ENCODE assay signal across 15 cellular contexts in genomic region chr9:83972286-83972685, GRCh38. TPM values are rescaled to one million over a fixed set of nuclear protein-coding genes. Genes with fewer than 3 reads are reported as not detected.
DNase-seq lines count a peak whose midpoint lies in the region; ATAC-seq and TF ChIP-seq lines count a peak whose summit lies in the region.
"Had no signal": no experiment of that assay in that cellular context is flagged by ENCODE, and none has a peak within 500 bp of the region (broad histone marks: within the 10 kb centered on the region; RNA-seq: fewer than 3 reads in every experiment).

No MANE protein-coding gene starts in this region.

- POLR2A ChIA-PET in MCF 10A (lab: Yijun Ruan, JAX), result interaction anchor here (1.2 to 1.6 kb wide), 3 partner anchors 8 to 197 kb away, joined by 3 to 10 read pairs (median 4); partner anchors contain the start of gene KIF27

- no peak overlapping the region for H3K4me3 Mint-ChIP-seq in MCF 10A (ENCODE audit: unreplicated experiment)
- H3K4me3 Mint-ChIP-seq in stimulated activated naive CD8-positive, alpha-beta T cell treated with anti-CD3 and anti-CD28 coated beads, Interleukin-15, amount 100 ng/mL, for 72 hours, result no peak overlapping the region

- H3K4me1 ChIP-seq in breast epithelium, result peaks cover 0 to 10% of the 10 kb centered on the region in 2 donors
- peaks cover 12% of the 10 kb centered on the region for H3K4me1 ChIP-seq in RWPE2 (ENCODE audit: insufficient read depth, poor library complexity, severe bottlenecking)
- peaks cover 4 to 61% (median 11%) of the 10 kb centered on the region in 4 donors for H3K4me1 ChIP-seq in tibial nerve

- no peak overlapping the region for H3K27ac ChIP-seq in breast epithelium
- peak overlapping the region; percentile 0 for H3K27ac ChIP-seq in RWPE2 (ENCODE audit: poor library complexity, severe bottlenecking)
- no peak overlapping the region for H3K27ac ChIP-seq in tibial nerve
- H3K27ac ChIP-seq: gastrocnemius medialis, parathyroid adenoma, thoracic aorta had no signal

- H3K27ac Mint-ChIP-seq in MCF 10A (ENCODE audit: low read depth, unreplicated experiment), result no peak overlapping the region
- H3K27ac Mint-ChIP-seq in stimulated activated naive CD8-positive, alpha-beta T cell treated with anti-CD3 and anti-CD28 coated beads, Interleukin-15, amount 100 ng/mL, for 72 hours, result peak overlapping the region; percentile 33 to 92

- TF ChIP-seq POLR2A in breast epithelium (IDR thresholded peaks at IDR 0.05), result no peak
- TF ChIP-seq POLR2A in tibial nerve (IDR thresholded peaks at IDR 0.05), result no peak

- no TSS peak for BruUV-seq in MCF 10A (replicated peaks; lab: Mats Ljungman, UMichigan)

- CTCF ChIA-PET in MCF 10A (lab: Yijun Ruan, JAX), result interaction anchor here (0.7 to 1.1 kb wide), 2 partner anchors 51 to 289 kb away, joined by 3 read pairs; partner anchors contain the start of gene KIF27

- TF ChIP-seq EP300 in tibial nerve (IDR thresholded peaks at IDR 0.05), result no peak

- DNase-seq in MCF 10A (ENCODE audit: unreplicated experiment) (peak; percentile 47), breast epithelium (ENCODE audit: low spot score in 2 of 2) (no peak), RWPE2 (ENCODE audit: low spot score) (no peak), NCI-H2029 treated with DMSO at 0.1 percent for 48 hours (lab: John Stamatoyannopoulos, UW) (no peak), NCI-H1048 (lab: John Stamatoyannopoulos, UW) (no peak), tibial nerve (ENCODE audit: low spot score in 2 of 2) (no peak)
- DNase-seq in stimulated activated naive CD8-positive, alpha-beta T cell treated with anti-CD3 and anti-CD28 coated beads, Interleukin-15, amount 100 ng/mL, for 72 hours, result no peak
- DNase-seq: activated CD8-positive, alpha-beta memory T cell treated with anti-CD3 and anti-CD28 coated beads, Interleukin-2, amount 50 U/mL, for 48 hours; DMS53; effector memory CD4-positive, alpha-beta T cell; gastrocnemius medialis had no signal

- H3K4me3 ChIP-seq in breast epithelium (no peak overlapping the region), RWPE2 (ENCODE audit: severe bottlenecking) (no peak overlapping the region), tibial nerve (no peak overlapping the region)
- H3K4me3 ChIP-seq: gastrocnemius medialis, thoracic aorta had no signal

- H3K36me3 Mint-ChIP-seq in MCF 10A (ENCODE audit: insufficient read depth, unreplicated experiment), result peaks cover 100% of the 10 kb centered on the region

- peaks cover 28% of the 10 kb centered on the region for H3K4me1 Mint-ChIP-seq in MCF 10A (ENCODE audit: insufficient read depth, unreplicated experiment)
- H3K4me1 Mint-ChIP-seq in stimulated activated naive CD8-positive, alpha-beta T cell treated with anti-CD3 and anti-CD28 coated beads, Interleukin-15, amount 100 ng/mL, for 72 hours, result peaks cover 68% of the 10 kb centered on the region

- H3K9me3 Mint-ChIP-seq in MCF 10A (ENCODE audit: unreplicated experiment), result no peaks in the 10 kb centered on the region
- H3K9me3 Mint-ChIP-seq in stimulated activated naive CD8-positive, alpha-beta T cell treated with anti-CD3 and anti-CD28 coated beads, Interleukin-15, amount 100 ng/mL, for 72 hours, result no peaks in the 10 kb centered on the region

- H3K9me3 ChIP-seq in breast epithelium, result no peaks in the 10 kb centered on the region
- no peaks in the 10 kb centered on the region for H3K9me3 ChIP-seq in RWPE2 (ENCODE audit: severe bottlenecking)
- no peaks in the 10 kb centered on the region for H3K9me3 ChIP-seq in tibial nerve
- H3K9me3 ChIP-seq: gastrocnemius medialis, thoracic aorta had no signal

- H3K27me3 ChIP-seq in breast epithelium (no peaks in the 10 kb centered on the region), RWPE2 (ENCODE audit: insufficient read depth, poor library complexity, severe bottlenecking) (no peaks in the 10 kb centered on the region), tibial nerve (no peaks in the 10 kb centered on the region)
- H3K27me3 ChIP-seq: gastrocnemius medialis had no signal

- peaks cover 15% of the 10 kb centered on the region for H3K36me3 ChIP-seq in breast epithelium
- peaks cover 100% of the 10 kb centered on the region for H3K36me3 ChIP-seq in RWPE2 (ENCODE audit: low read depth)
- H3K36me3 ChIP-seq in tibial nerve, result peaks cover 28 to 95% (median 43%) of the 10 kb centered on the region in 3 donors

- WGBS in tibial nerve, 2 donors, result 81 to 82% methylated on average over 2 of the region's 2 CpGs

- TF ChIP-seq CTCF in MCF 10A (IDR thresholded peaks at IDR 0.05; ENCODE audit: unreplicated experiment), result no peak
- no peak for TF ChIP-seq CTCF in breast epithelium (IDR thresholded peaks at IDR 0.05)
- TF ChIP-seq CTCF in RWPE2 (IDR thresholded peaks at IDR 0.05; ENCODE audit: poor library complexity, severe bottlenecking), result no peak
- no peak for TF ChIP-seq CTCF in tibial nerve (IDR thresholded peaks at IDR 0.05)

- intact Hi-C loops in MCF 10A (cut with micrococcal nuclease), result no loop called here
- intact Hi-C loops in breast epithelium (cut with DNase I; ENCODE audit: low total_unique reads), result no loop called here

- peak; percentile 40; the same call in 1 of the 3 replicates for ATAC-seq in RWPE2 (ENCODE audit: low read depth)
- ATAC-seq in esophagus mucosa, result peak; percentile 72
- ATAC-seq in stimulated activated naive CD8-positive, alpha-beta T cell treated with anti-CD3 and anti-CD28 coated beads, Interleukin-15, amount 100 ng/mL, for 72 hours, result no peak
- ATAC-seq: gastrocnemius medialis, SK-N-SH treated with all-trans-retinoic acid at 6 μM for 48 hours had no signal

- H3K27me3 Mint-ChIP-seq in MCF 10A (ENCODE audit: insufficient read depth, unreplicated experiment), result no peaks in the 10 kb centered on the region
- no peaks in the 10 kb centered on the region for H3K27me3 Mint-ChIP-seq in stimulated activated naive CD8-positive, alpha-beta T cell treated with anti-CD3 and anti-CD28 coated beads, Interleukin-15, amount 100 ng/mL, for 72 hours

RNA-seq across cellular contexts. Expression of gene HNRNPK, which starts 7.7 kb away (rescaled TPM):
- total RNA-seq in MCF 10A (2022), result 825 and 951 TPM in 2 replicates
- total RNA-seq in breast epithelium, result 100 to 1,000 TPM; 462 to 657 (median 527) TPM
- 349 TPM for total RNA-seq in esophagus mucosa
- total RNA-seq in tibial nerve, result 100 to 1,000 TPM; 282 to 404 (median 349) TPM

RNA-seq across cellular contexts. Expression of gene RMI1, which starts 8.3 kb away (rescaled TPM):
- total RNA-seq in MCF 10A (2022), result 6.9 and 11.0 TPM in 2 replicates
- 1 to 10 TPM; 3.7 to 6.2 (median 6.1) TPM for total RNA-seq in breast epithelium
- total RNA-seq in esophagus mucosa, result 6.7 TPM
- total RNA-seq in tibial nerve, result 1 to 10 TPM; 1.8 to 5.2 (median 2.6) TPM

RNA-seq across cellular contexts. Expression of gene KIF27, which starts 51.1 kb away (rescaled TPM):
- 9.4 and 10.0 TPM in 2 replicates for total RNA-seq in MCF 10A (2022)
- total RNA-seq in breast epithelium, result 10 to 100 TPM in 2 of 3 donors, 1 to 10 TPM in 1; 6.9 to 16.1 (median 11.5) TPM
- 2.5 TPM for total RNA-seq in esophagus mucosa
- total RNA-seq in tibial nerve, result 10 to 100 TPM in 1 of 4 donors, 1 to 10 TPM in 3; 7.5 to 11.1 (median 9.9) TPM
